8 cellular contexts compared by ENCODE assay signal in the genomic region with DNA sequence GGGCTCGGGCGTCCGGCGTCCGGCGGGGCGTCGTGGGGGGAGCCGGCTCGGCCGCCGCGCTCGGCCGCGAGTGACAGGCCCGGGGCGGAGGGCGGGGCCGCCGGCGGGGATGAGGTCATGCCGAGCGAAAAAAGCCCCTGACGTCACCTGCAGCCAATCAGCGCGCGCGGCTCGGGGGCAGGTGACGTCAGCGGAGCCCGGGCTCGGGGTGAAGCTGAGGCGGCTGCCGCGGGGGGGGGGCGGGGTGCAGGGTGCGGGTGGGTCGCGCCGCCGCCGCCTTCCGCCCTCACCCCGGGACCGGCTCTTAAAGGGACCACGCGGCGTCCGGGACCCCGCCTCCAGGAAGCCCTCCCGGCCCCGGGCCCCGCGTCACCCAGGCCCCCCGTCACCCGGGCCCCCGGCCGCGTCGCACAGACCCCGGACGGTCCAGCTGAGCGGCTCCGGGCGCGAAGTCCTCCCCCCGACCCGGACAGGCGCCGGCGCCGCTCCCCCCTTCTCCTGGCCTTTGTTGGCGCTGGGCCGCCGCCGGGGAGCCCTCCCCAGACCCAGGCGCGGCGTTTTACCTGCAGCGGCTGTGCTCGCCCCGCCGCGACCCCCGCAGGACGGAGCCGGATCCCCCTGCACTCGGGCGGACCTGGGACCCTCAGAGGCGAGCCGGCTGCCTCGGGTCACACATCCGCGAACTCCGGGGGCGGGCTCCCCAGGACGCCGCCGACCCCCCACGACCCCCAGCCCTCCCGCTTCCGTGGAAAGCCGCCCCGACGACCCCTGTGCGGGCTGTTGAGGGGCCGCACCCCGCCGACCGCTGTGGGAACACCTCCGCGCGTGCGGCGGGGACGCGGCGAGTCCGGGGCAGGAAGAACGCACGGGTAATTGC. TPM values are rescaled to one million over a fixed set of nuclear protein-coding genes. Genes with fewer than 3 reads are reported as not detected.
A peak's percentile ranks its signal among the peaks of the same experiment; 100 is the strongest.
DNase-seq lines count a peak whose midpoint lies in the region; ATAC-seq and TF ChIP-seq lines count a peak whose summit lies in the region.

A gene with protein sequence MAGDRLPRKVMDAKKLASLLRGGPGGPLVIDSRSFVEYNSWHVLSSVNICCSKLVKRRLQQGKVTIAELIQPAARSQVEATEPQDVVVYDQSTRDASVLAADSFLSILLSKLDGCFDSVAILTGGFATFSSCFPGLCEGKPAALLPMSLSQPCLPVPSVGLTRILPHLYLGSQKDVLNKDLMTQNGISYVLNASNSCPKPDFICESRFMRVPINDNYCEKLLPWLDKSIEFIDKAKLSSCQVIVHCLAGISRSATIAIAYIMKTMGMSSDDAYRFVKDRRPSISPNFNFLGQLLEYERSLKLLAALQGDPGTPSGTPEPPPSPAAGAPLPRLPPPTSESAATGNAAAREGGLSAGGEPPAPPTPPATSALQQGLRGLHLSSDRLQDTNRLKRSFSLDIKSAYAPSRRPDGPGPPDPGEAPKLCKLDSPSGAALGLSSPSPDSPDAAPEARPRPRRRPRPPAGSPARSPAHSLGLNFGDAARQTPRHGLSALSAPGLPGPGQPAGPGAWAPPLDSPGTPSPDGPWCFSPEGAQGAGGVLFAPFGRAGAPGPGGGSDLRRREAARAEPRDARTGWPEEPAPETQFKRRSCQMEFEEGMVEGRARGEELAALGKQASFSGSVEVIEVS (minus strand): TSS at position 72 of the 877 bp plus-strand sequence. CDS start 6,445 bp downstream, outside the sequence.

- no peaks in the 10 kb centered on the region for H3K27me3 ChIP-seq in CD4-positive, alpha-beta T cell (ENCODE audit: control insufficient read depth, insufficient read depth, low read length)
- H3K27me3 ChIP-seq in adipocyte (replicated peaks; ENCODE audit: control insufficient read depth, insufficient read depth, low read length), result peaks cover 21% of the 10 kb centered on the region
- peaks cover 40% of the 10 kb centered on the region for H3K27me3 ChIP-seq in suprapubic skin

- POLR2A ChIA-PET in CD4-positive, alpha-beta T cell (lab: Charles Lee), result interaction anchor here (0.6 to 3.2 kb wide), 4 partner anchors 17 to 370 kb away, joined by 4 to 22 read pairs (median 4); a partner anchor contains a TSS

- peak within 1 kb of the TSS; percentile 88 for H3K4me3 Mint-ChIP-seq in CD4-positive, alpha-beta T cell
- H3K4me3 Mint-ChIP-seq in osteocyte (ENCODE audit: unreplicated experiment), result peak within 1 kb of the TSS; percentile 54

- CTCF ChIA-PET in CD4-positive, alpha-beta T cell (lab: Charles Lee), result interaction anchor here (2.6 to 3.0 kb wide), 3 partner anchors 17 to 58 kb away, joined by 9 to 83 read pairs (median 22); no protein-coding TSS in a partner anchor

- ATAC-seq in CD4-positive, alpha-beta T cell (ENCODE audit: poor library complexity), result peak; percentile 55
- ATAC-seq in GM21576 (IDR thresholded peaks at IDR 0.05; ENCODE audit: unreplicated experiment), result peak; percentile 57
- peak; percentile 81 for ATAC-seq in Right ventricle myocardium superior (ENCODE audit: poor library complexity)

- H3K4me3 ChIP-seq in adipocyte (ENCODE audit: low read length), result no peak within 1 kb of the TSS
- peak within 1 kb of the TSS; percentile 57 for H3K4me3 ChIP-seq in suprapubic skin

- no peak within 1 kb of the TSS for H3K9ac ChIP-seq in adipocyte (ENCODE audit: low read length)

- peak in 1 of 2 donors; percentile 38 for TF ChIP-seq POLR2A in suprapubic skin (IDR thresholded peaks at IDR 0.05)

- H3K27ac Mint-ChIP-seq in CD4-positive, alpha-beta T cell, result peak within 1 kb of the TSS; percentile 89
- H3K27ac Mint-ChIP-seq in osteocyte (ENCODE audit: unreplicated experiment), result no peak within 1 kb of the TSS

- TF ChIP-seq EP300 in suprapubic skin (IDR thresholded peaks at IDR 0.05), result no peak

- intact Hi-C loops in CD4-positive, alpha-beta T cell (cut with DNase I, micrococcal nuclease), result loop anchor here (2.0 to 10.0 kb wide), 7 partner anchors 120 to 728 kb away; a partner anchor contains a TSS
- intact Hi-C loops in Right ventricle myocardium superior (cut with DNase I), result loop anchor here (10.0 kb wide), 2 partner anchors 268 to 368 kb away; a partner anchor contains a TSS

- H3K9me3 ChIP-seq in CD4-positive, alpha-beta T cell (ENCODE audit: control insufficient read depth, low read length), result no peaks in the 10 kb centered on the region
- no peaks in the 10 kb centered on the region for H3K9me3 ChIP-seq in adipocyte (ENCODE audit: control insufficient read depth, low read length)
- no peaks in the 10 kb centered on the region for H3K9me3 ChIP-seq in suprapubic skin

- H3K27ac ChIP-seq in CD4-positive, alpha-beta T cell (ENCODE audit: low read depth, low read length), result peak within 1 kb of the TSS; percentile 82
- peak within 1 kb of the TSS; percentile 49 for H3K27ac ChIP-seq in suprapubic skin

- no peaks in the 10 kb centered on the region for H3K9me3 Mint-ChIP-seq in CD4-positive, alpha-beta T cell
- no peaks in the 10 kb centered on the region for H3K9me3 Mint-ChIP-seq in osteocyte (ENCODE audit: unreplicated experiment)

- H3K4me1 Mint-ChIP-seq in CD4-positive, alpha-beta T cell (ENCODE audit: low read depth), result peaks cover 24% of the 10 kb centered on the region
- peaks cover 20% of the 10 kb centered on the region for H3K4me1 Mint-ChIP-seq in osteocyte (ENCODE audit: unreplicated experiment)

- H3K36me3 ChIP-seq in adipocyte (ENCODE audit: control insufficient read depth, insufficient read depth, low read length, severe bottlenecking) (no peaks in the 10 kb centered on the region), suprapubic skin (no peaks in the 10 kb centered on the region)

- under 1% methylated on average over 37 of the region's 123 CpGs for WGBS in suprapubic skin

- no peak for TF ChIP-seq CTCF in CD4-positive, alpha-beta T cell (IDR thresholded peaks at IDR 0.05)
- TF ChIP-seq CTCF in osteocyte (IDR thresholded peaks at IDR 0.05) (no peak), suprapubic skin (IDR thresholded peaks at IDR 0.05) (no peak)

- peaks cover 3% of the 10 kb centered on the region for H3K4me1 ChIP-seq in adipocyte (ENCODE audit: control insufficient read depth, insufficient read depth, low read length)
- peaks cover 46% of the 10 kb centered on the region for H3K4me1 ChIP-seq in suprapubic skin

- H3K27me3 Mint-ChIP-seq in CD4-positive, alpha-beta T cell, result no peaks in the 10 kb centered on the region
- H3K27me3 Mint-ChIP-seq in osteocyte (ENCODE audit: unreplicated experiment), result peaks cover 3% of the 10 kb centered on the region

- H3K36me3 Mint-ChIP-seq in CD4-positive, alpha-beta T cell (ENCODE audit: low read depth), result no peaks in the 10 kb centered on the region
- H3K36me3 Mint-ChIP-seq in osteocyte (ENCODE audit: unreplicated experiment), result no peaks in the 10 kb centered on the region

- peak; percentile 92 to 97 (median 94) for DNase-seq in CD4-positive, alpha-beta T cell
- DNase-seq in MV-4-11 (lab: John Stamatoyannopoulos, UW) (peak; percentile 56), SW480 (ENCODE audit: low spot score) (peak; percentile 81), adipocyte (ENCODE audit: low read depth) (peak; percentile 96), Right ventricle myocardium superior (peak; percentile 95), osteocyte (ENCODE audit: extremely low spot score, unreplicated experiment) (peak; percentile 96), suprapubic skin (ENCODE audit: low spot score in 2 of 2) (peak; percentile 93 to 94)

RNA-seq across cellular contexts. Expression of the gene that starts here (rescaled TPM):
- total RNA-seq in CD4-positive, alpha-beta T cell, result 10 to 100 TPM; 83.9 to 91.2 TPM
- 7.7 TPM for total RNA-seq in Right ventricle myocardium superior
- 5.4 and 7.7 TPM in 2 replicates for total RNA-seq in osteocyte
- total RNA-seq in suprapubic skin, result 1 to 10 TPM; 1.9 to 4.8 (median 3.0) TPM
